In genomic region chr14:76810525-76810924, GRCh38 we compare ENCODE assay signal across 1 cellular context.
TF ChIP-seq lines count a peak whose summit lies in the region.

No MANE protein-coding gene starts in this region.

TF ChIP-seq in GM23338, 12 proteins besides CTCF, POLR2A, EP300 and RAD21 (continued from another document):
- TF ChIP-seq REST (IDR thresholded peaks at IDR 0.05; ENCODE audit: unreplicated experiment) (no peak), ZNF462 (CRISPR knock-in tag; IDR thresholded peaks at IDR 0.05) (no peak), EZH2phosphoT487 (IDR thresholded peaks at IDR 0.05; ENCODE audit: unreplicated experiment) (no peak), STAT1 (IDR thresholded peaks at IDR 0.05; ENCODE audit: unreplicated experiment) (no peak), POLR2AphosphoS5 (IDR thresholded peaks at IDR 0.05; ENCODE audit: low read depth) (no peak), CREB1 (CRISPR knock-in tag; IDR thresholded peaks at IDR 0.05; ENCODE audit: low read depth) (no peak), EZH2 (IDR thresholded peaks at IDR 0.05; ENCODE audit: low read depth, unreplicated experiment) (no peak), NANOG (IDR thresholded peaks at IDR 0.05; ENCODE audit: borderline replicate concordance) (no peak), ZNF114 (CRISPR knock-in tag; IDR thresholded peaks at IDR 0.05) (no peak)
